ENCODE assay signal across 1 cellular context in genomic region chr17:45129426-45129939, GRCh38.
TF ChIP-seq lines count a peak whose summit lies in the region.

No MANE protein-coding gene starts in this region.

TF ChIP-seq in HEK293, 187 proteins besides CTCF, POLR2A, EP300 and RAD21 (continued from another document):
- TF ChIP-seq, protein P1, sequence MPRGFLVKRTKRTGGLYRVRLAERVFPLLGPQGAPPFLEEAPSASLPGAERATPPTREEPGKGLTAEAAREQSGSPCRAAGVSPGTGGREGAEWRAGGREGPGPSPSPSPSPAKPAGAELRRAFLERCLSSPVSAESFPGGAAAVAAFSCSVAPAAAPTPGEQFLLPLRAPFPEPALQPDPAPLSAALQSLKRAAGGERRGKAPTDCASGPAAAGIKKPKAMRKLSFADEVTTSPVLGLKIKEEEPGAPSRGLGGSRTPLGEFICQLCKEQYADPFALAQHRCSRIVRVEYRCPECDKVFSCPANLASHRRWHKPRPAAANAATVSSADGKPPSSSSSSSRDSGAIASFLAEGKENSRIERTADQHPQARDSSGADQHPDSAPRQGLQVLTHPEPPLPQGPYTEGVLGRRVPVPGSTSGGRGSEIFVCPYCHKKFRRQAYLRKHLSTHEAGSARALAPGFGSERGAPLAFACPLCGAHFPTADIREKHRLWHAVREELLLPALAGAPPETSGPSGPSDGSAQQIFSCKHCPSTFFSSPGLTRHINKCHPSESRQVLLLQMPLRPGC (tag by site-specific recombination; IDR thresholded peaks at IDR 0.05), result no peak
- TF ChIP-seq ZNF221 (tag by site-specific recombination; IDR thresholded peaks at IDR 0.05; ENCODE audit: borderline replicate concordance), result no peak
- TF ChIP-seq, protein P2, sequence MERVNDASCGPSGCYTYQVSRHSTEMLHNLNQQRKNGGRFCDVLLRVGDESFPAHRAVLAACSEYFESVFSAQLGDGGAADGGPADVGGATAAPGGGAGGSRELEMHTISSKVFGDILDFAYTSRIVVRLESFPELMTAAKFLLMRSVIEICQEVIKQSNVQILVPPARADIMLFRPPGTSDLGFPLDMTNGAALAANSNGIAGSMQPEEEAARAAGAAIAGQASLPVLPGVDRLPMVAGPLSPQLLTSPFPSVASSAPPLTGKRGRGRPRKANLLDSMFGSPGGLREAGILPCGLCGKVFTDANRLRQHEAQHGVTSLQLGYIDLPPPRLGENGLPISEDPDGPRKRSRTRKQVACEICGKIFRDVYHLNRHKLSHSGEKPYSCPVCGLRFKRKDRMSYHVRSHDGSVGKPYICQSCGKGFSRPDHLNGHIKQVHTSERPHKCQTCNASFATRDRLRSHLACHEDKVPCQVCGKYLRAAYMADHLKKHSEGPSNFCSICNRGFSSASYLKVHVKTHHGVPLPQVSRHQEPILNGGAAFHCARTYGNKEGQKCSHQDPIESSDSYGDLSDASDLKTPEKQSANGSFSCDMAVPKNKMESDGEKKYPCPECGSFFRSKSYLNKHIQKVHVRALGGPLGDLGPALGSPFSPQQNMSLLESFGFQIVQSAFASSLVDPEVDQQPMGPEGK (tag by site-specific recombination; IDR thresholded peaks at IDR 0.05), result peak; percentile 56
- no peak for TF ChIP-seq ZSCAN30 (tag by site-specific recombination; IDR thresholded peaks at IDR 0.05)
- TF ChIP-seq HOXC10 (CRISPR knock-in tag; IDR thresholded peaks at IDR 0.05), result no peak
- TF ChIP-seq BCL6B (tag by site-specific recombination; IDR thresholded peaks at IDR 0.05), result no peak
- TF ChIP-seq SCRT2 (tag by site-specific recombination; IDR thresholded peaks at IDR 0.05), result no peak
- TF ChIP-seq ZNF747 (tag by site-specific recombination; IDR thresholded peaks at IDR 0.05), result no peak
- peak; percentile 51; the same call in 1 of the 2 replicates for TF ChIP-seq ZBTB8A (tag by site-specific recombination; IDR thresholded peaks at IDR 0.05)
- no peak for TF ChIP-seq ZNF76 (tag by site-specific recombination; IDR thresholded peaks at IDR 0.05; ENCODE audit: borderline replicate concordance, low read depth)
- no peak for TF ChIP-seq KLF10 (tag by site-specific recombination; IDR thresholded peaks at IDR 0.05)
- TF ChIP-seq KLF7 (tag by site-specific recombination; IDR thresholded peaks at IDR 0.05; ENCODE audit: borderline replicate concordance), result no peak
- no peak for TF ChIP-seq ZNF48 (tag by site-specific recombination; IDR thresholded peaks at IDR 0.05)
- TF ChIP-seq ZBTB48 (tag by site-specific recombination; IDR thresholded peaks at IDR 0.05), result 0 out of 2 replicates have a peak, but pooled peaks have one; percentile 29
- TF ChIP-seq ZNF600 (tag by site-specific recombination; IDR thresholded peaks at IDR 0.05), result peak; percentile 61
- peak; percentile 93 for TF ChIP-seq ZBTB17 (tag by site-specific recombination; IDR thresholded peaks at IDR 0.05)
- no peak for TF ChIP-seq SP3 (tag by site-specific recombination; IDR thresholded peaks at IDR 0.05)
- no peak for TF ChIP-seq ZNF404 (tag by site-specific recombination; IDR thresholded peaks at IDR 0.05)
- TF ChIP-seq ZNF223 (tag by site-specific recombination; IDR thresholded peaks at IDR 0.05), result no peak
- TF ChIP-seq ZNF302 (tag by site-specific recombination; IDR thresholded peaks at IDR 0.05; ENCODE audit: low read depth), result no peak
- TF ChIP-seq GLI2 (tag by site-specific recombination; IDR thresholded peaks at IDR 0.05; ENCODE audit: borderline replicate concordance, low read depth), result no peak
- TF ChIP-seq, protein P3, sequence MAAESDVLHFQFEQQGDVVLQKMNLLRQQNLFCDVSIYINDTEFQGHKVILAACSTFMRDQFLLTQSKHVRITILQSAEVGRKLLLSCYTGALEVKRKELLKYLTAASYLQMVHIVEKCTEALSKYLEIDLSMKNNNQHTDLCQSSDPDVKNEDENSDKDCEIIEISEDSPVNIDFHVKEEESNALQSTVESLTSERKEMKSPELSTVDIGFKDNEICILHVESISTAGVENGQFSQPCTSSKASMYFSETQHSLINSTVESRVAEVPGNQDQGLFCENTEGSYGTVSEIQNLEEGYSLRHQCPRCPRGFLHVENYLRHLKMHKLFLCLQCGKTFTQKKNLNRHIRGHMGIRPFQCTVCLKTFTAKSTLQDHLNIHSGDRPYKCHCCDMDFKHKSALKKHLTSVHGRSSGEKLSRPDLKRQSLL (tag by site-specific recombination; IDR thresholded peaks at IDR 0.05), result peak; percentile 83
- TF ChIP-seq IKZF3 (tag by site-specific recombination; IDR thresholded peaks at IDR 0.05), result peak; percentile 78
- TF ChIP-seq, protein P4, sequence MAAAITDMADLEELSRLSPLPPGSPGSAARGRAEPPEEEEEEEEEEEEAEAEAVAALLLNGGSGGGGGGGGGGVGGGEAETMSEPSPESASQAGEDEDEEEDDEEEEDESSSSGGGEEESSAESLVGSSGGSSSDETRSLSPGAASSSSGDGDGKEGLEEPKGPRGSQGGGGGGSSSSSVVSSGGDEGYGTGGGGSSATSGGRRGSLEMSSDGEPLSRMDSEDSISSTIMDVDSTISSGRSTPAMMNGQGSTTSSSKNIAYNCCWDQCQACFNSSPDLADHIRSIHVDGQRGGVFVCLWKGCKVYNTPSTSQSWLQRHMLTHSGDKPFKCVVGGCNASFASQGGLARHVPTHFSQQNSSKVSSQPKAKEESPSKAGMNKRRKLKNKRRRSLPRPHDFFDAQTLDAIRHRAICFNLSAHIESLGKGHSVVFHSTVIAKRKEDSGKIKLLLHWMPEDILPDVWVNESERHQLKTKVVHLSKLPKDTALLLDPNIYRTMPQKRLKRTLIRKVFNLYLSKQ (tag by site-specific recombination; IDR thresholded peaks at IDR 0.05; ENCODE audit: borderline replicate concordance), result no peak
- no peak for TF ChIP-seq ZNF560 (tag by site-specific recombination; IDR thresholded peaks at IDR 0.05; ENCODE audit: borderline replicate concordance)
- TF ChIP-seq TCF7L2 (IDR thresholded peaks at IDR 0.05; ENCODE audit: borderline replicate concordance, low read depth, low read length), result no peak
- TF ChIP-seq YY2 (tag by site-specific recombination; IDR thresholded peaks at IDR 0.05), result peak; percentile 23; the same call in 1 of the 2 replicates
- TF ChIP-seq RBAK (tag by site-specific recombination; IDR thresholded peaks at IDR 0.05), result no peak
- TF ChIP-seq ZNF513 (tag by site-specific recombination; IDR thresholded peaks at IDR 0.05), result no peak
- no peak for TF ChIP-seq ZNF423 (tag by site-specific recombination; IDR thresholded peaks at IDR 0.05)
- no peak for TF ChIP-seq KLF1 (tag by site-specific recombination; IDR thresholded peaks at IDR 0.05)
- no peak for TF ChIP-seq ZNF549 (tag by site-specific recombination; IDR thresholded peaks at IDR 0.05)
- TF ChIP-seq ZIC2 (tag by site-specific recombination; IDR thresholded peaks at IDR 0.05), result peak; percentile 26; the same call in 1 of the 2 replicates
- no peak for TF ChIP-seq ZNF514 (tag by site-specific recombination; IDR thresholded peaks at IDR 0.05)
- TF ChIP-seq ZBTB11 (tag by site-specific recombination; conservative IDR thresholded peaks at IDR 0.05; ENCODE audit: low read depth), result no peak
- TF ChIP-seq ZNF561 (tag by site-specific recombination; IDR thresholded peaks at IDR 0.05; ENCODE audit: borderline replicate concordance), result no peak
- TF ChIP-seq ZNF24 (tag by site-specific recombination; IDR thresholded peaks at IDR 0.05), result peak; percentile 30; the same call in 1 of the 2 replicates
- 0 out of 2 replicates have a peak, but pooled peaks have one; percentile 52 for TF ChIP-seq ZNF596 (tag by site-specific recombination; IDR thresholded peaks at IDR 0.05)
- TF ChIP-seq, protein P5, sequence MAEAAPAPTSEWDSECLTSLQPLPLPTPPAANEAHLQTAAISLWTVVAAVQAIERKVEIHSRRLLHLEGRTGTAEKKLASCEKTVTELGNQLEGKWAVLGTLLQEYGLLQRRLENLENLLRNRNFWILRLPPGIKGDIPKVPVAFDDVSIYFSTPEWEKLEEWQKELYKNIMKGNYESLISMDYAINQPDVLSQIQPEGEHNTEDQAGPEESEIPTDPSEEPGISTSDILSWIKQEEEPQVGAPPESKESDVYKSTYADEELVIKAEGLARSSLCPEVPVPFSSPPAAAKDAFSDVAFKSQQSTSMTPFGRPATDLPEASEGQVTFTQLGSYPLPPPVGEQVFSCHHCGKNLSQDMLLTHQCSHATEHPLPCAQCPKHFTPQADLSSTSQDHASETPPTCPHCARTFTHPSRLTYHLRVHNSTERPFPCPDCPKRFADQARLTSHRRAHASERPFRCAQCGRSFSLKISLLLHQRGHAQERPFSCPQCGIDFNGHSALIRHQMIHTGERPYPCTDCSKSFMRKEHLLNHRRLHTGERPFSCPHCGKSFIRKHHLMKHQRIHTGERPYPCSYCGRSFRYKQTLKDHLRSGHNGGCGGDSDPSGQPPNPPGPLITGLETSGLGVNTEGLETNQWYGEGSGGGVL (tag by site-specific recombination; IDR thresholded peaks at IDR 0.05), result peak; percentile 64
- TF ChIP-seq ZNF114 (tag by site-specific recombination; IDR thresholded peaks at IDR 0.05), result no peak
- TF ChIP-seq GLI4 (tag by site-specific recombination; IDR thresholded peaks at IDR 0.05), result no peak
- 0 out of 2 replicates have a peak, but pooled peaks have one; percentile 20 for TF ChIP-seq ZFP69B (tag by site-specific recombination; IDR thresholded peaks at IDR 0.05)
- peak; percentile 83 for TF ChIP-seq GLIS1 (tag by site-specific recombination; IDR thresholded peaks at IDR 0.05)
- no peak for TF ChIP-seq ZNF121 (tag by site-specific recombination; IDR thresholded peaks at IDR 0.05)
- TF ChIP-seq SP7 (tag by site-specific recombination; IDR thresholded peaks at IDR 0.05), result peak; percentile 58; the same call in 1 of the 2 replicates
- peak; percentile 38; the same call in 1 of the 2 replicates for TF ChIP-seq ZNF2 (tag by site-specific recombination; IDR thresholded peaks at IDR 0.05)
- no peak for TF ChIP-seq ZNF555 (tag by site-specific recombination; conservative IDR thresholded peaks at IDR 0.05)
